9 cellular contexts compared by ENCODE assay signal in genomic region chr19:11504502-11505031, GRCh38. TPM values are rescaled to one million over a fixed set of nuclear protein-coding genes. Genes with fewer than 3 reads are reported as not detected.
DNase-seq lines count a peak whose midpoint lies in the region; ATAC-seq and TF ChIP-seq lines count a peak whose summit lies in the region.
"Had no signal": no experiment of that assay in that cellular context is flagged by ENCODE, and none has a peak within 500 bp of the region (broad histone marks: within the 10 kb centered on the region; RNA-seq: fewer than 3 reads in every experiment).

No MANE protein-coding gene starts in this region.

- no peaks in the 10 kb centered on the region for H3K9me3 ChIP-seq in iPS-18a (ENCODE audit: control insufficient read depth, low read depth, low read length)
- H3K9me3 ChIP-seq in stomach, result no peaks in the 10 kb centered on the region

- H3K4me3 Mint-ChIP-seq in T-helper 1 cell treated with Interleukin-12 subunit alpha and Interleukin-12 subunit beta and Interleukin-4 antibody, amounts not matched to agents 30 μg/mL and 1 μg/mL, for 36 hours, result peak overlapping the region; percentile 79
- H3K4me3 Mint-ChIP-seq in activated T-helper 2 cell treated with anti-CD3 and anti-CD28 coated beads, Interferon-gamma antibody, Interleukin-2, Interleukin-4, amounts not matched to agents 10 μg/mL and 5 μg/mL and 100 μg/mL, durations not matched to agents 14 hours and 24 hours and 36 hours (ENCODE audit: low read depth), result peak overlapping the region; percentile 85

- no peaks in the 10 kb centered on the region for H3K27me3 Mint-ChIP-seq in T-helper 1 cell treated with Interleukin-12 subunit alpha and Interleukin-12 subunit beta and Interleukin-4 antibody, amounts not matched to agents 30 μg/mL and 1 μg/mL, for 36 hours (ENCODE audit: low read depth)
- H3K27me3 Mint-ChIP-seq in activated T-helper 2 cell treated with anti-CD3 and anti-CD28 coated beads, Interferon-gamma antibody, Interleukin-2, Interleukin-4, amounts not matched to agents 10 μg/mL and 5 μg/mL and 100 μg/mL, durations not matched to agents 14 hours and 24 hours and 36 hours (ENCODE audit: low read depth), result no peaks in the 10 kb centered on the region

- peak overlapping the region; percentile 90 for H3K9ac ChIP-seq in iPS-18a (ENCODE audit: low read length)

- H3K27me3 ChIP-seq in iPS-18a (ENCODE audit: control insufficient read depth, insufficient read depth, low read length) (no peaks in the 10 kb centered on the region), stomach (no peaks in the 10 kb centered on the region)

- DNase-seq in T-helper 1 cell (no peak), stomach (no peak), NK-92 (lab: John Stamatoyannopoulos, UW; ENCODE audit: unreplicated experiment) (no peak)
- no peak for DNase-seq in activated T-helper 2 cell treated with anti-CD3 and anti-CD28 coated beads, Interferon-gamma antibody, Interleukin-2, Interleukin-4, amounts not matched to agents 10 μg/mL and 5 μg/mL and 100 μg/mL, durations not matched to agents 14 hours and 24 hours and 36 hours (ENCODE audit: low spot score)
- DNase-seq in stimulated activated CD4-positive, alpha-beta T cell treated with anti-CD3 and anti-CD28 coated beads, Interleukin-2, amount 100 ng/mL, for 24 hours, result no peak

- no peak for TF ChIP-seq POLR2A in stomach (IDR thresholded peaks at IDR 0.05)

- no peaks in the 10 kb centered on the region for H3K36me3 ChIP-seq in iPS-18a (ENCODE audit: control insufficient read depth, low read depth, low read length)
- peaks cover 0 to 31% (median 15%) of the 10 kb centered on the region in 4 donors for H3K36me3 ChIP-seq in stomach

- peaks cover 12% of the 10 kb centered on the region for H3K36me3 Mint-ChIP-seq in T-helper 1 cell treated with Interleukin-12 subunit alpha and Interleukin-12 subunit beta and Interleukin-4 antibody, amounts not matched to agents 30 μg/mL and 1 μg/mL, for 36 hours (ENCODE audit: low read depth)
- peaks cover 11% of the 10 kb centered on the region for H3K36me3 Mint-ChIP-seq in activated T-helper 2 cell treated with anti-CD3 and anti-CD28 coated beads, Interferon-gamma antibody, Interleukin-2, Interleukin-4, amounts not matched to agents 10 μg/mL and 5 μg/mL and 100 μg/mL, durations not matched to agents 14 hours and 24 hours and 36 hours (ENCODE audit: low read depth)

- intact Hi-C loops in activated T-helper 2 cell treated with anti-CD3 and anti-CD28 coated beads, Interferon-gamma antibody, Interleukin-2, Interleukin-4, amounts not matched to agents 10 μg/mL and 5 μg/mL and 100 μg/mL, durations not matched to agents 14 hours and 24 hours and 36 hours (cut with micrococcal nuclease), result loop anchor here (1.0 to 5.0 kb wide), 4 partner anchors 22 to 83 kb away; partner anchors contain the start of genes ECSIT, ODAD3 and PRKCSH
- intact Hi-C loops in stomach (cut with DNase I; ENCODE audit: low total_unique reads), result no loop called here

- H3K27ac ChIP-seq in iPS-18a (ENCODE audit: low read length) (peak overlapping the region; percentile 56), stomach (peak overlapping the region; percentile 96 to 98 (median 97))

- TF ChIP-seq EP300 in stomach (IDR thresholded peaks at IDR 0.05), result no peak

- WGBS in stomach, 5 donors, result 30 to 55% (median 46%) methylated on average over 7 of the region's 7 CpGs

- no peaks in the 10 kb centered on the region for H3K4me1 ChIP-seq in iPS-18a (ENCODE audit: control insufficient read depth, low read depth, low read length)
- H3K4me1 ChIP-seq in stomach, result peaks cover 5 to 26% (median 20%) of the 10 kb centered on the region in 4 donors

- H3K27ac Mint-ChIP-seq in T-helper 1 cell treated with Interleukin-12 subunit alpha and Interleukin-12 subunit beta and Interleukin-4 antibody, amounts not matched to agents 30 μg/mL and 1 μg/mL, for 36 hours, result peak overlapping the region; percentile 73
- peak overlapping the region; percentile 80 for H3K27ac Mint-ChIP-seq in activated T-helper 2 cell treated with anti-CD3 and anti-CD28 coated beads, Interferon-gamma antibody, Interleukin-2, Interleukin-4, amounts not matched to agents 10 μg/mL and 5 μg/mL and 100 μg/mL, durations not matched to agents 14 hours and 24 hours and 36 hours

- peaks cover 22% of the 10 kb centered on the region for H3K4me1 Mint-ChIP-seq in T-helper 1 cell treated with Interleukin-12 subunit alpha and Interleukin-12 subunit beta and Interleukin-4 antibody, amounts not matched to agents 30 μg/mL and 1 μg/mL, for 36 hours (ENCODE audit: low read depth)
- peaks cover 12% of the 10 kb centered on the region for H3K4me1 Mint-ChIP-seq in activated T-helper 2 cell treated with anti-CD3 and anti-CD28 coated beads, Interferon-gamma antibody, Interleukin-2, Interleukin-4, amounts not matched to agents 10 μg/mL and 5 μg/mL and 100 μg/mL, durations not matched to agents 14 hours and 24 hours and 36 hours (ENCODE audit: low read depth)

- no peak for TF ChIP-seq CTCF in stomach (IDR thresholded peaks at IDR 0.05)

- H3K4me3 ChIP-seq in iPS-18a (ENCODE audit: low read length) (peak overlapping the region; percentile 77), stomach (peak overlapping the region; percentile 78 to 100 (median 98))

- no peaks in the 10 kb centered on the region for H3K9me3 Mint-ChIP-seq in T-helper 1 cell treated with Interleukin-12 subunit alpha and Interleukin-12 subunit beta and Interleukin-4 antibody, amounts not matched to agents 30 μg/mL and 1 μg/mL, for 36 hours
- no peaks in the 10 kb centered on the region for H3K9me3 Mint-ChIP-seq in activated T-helper 2 cell treated with anti-CD3 and anti-CD28 coated beads, Interferon-gamma antibody, Interleukin-2, Interleukin-4, amounts not matched to agents 10 μg/mL and 5 μg/mL and 100 μg/mL, durations not matched to agents 14 hours and 24 hours and 36 hours

- ATAC-seq in HG02763 (IDR thresholded peaks at IDR 0.05; ENCODE audit: unreplicated experiment), result no peak

RNA-seq across cellular contexts. Expression of gene ZNF653, which starts 1.1 kb away (rescaled TPM):
- 19.4 and 20.1 TPM in 2 replicates for total RNA-seq in activated T-helper 2 cell treated with anti-CD3 and anti-CD28 coated beads, Interferon-gamma antibody, Interleukin-2, Interleukin-4, amounts not matched to agents 10 μg/mL and 5 μg/mL and 100 μg/mL, durations not matched to agents 14 hours and 24 hours and 36 hours
- 10 to 100 TPM in 4 of 5 donors, 1 to 10 TPM in 1; 6.7 to 99.6 (median 10.5) TPM for total RNA-seq in stomach
- 10 to 100 TPM in 2 of 3 donors, 1 to 10 TPM in 1; 9.8 to 35.9 (median 17.3) TPM for polyA plus RNA-seq in stomach

RNA-seq across cellular contexts. Expression of gene ELAVL3, which starts 23.7 kb away (rescaled TPM):
- 0.84 TPM in 1 of 2 replicates, not detected in the other for total RNA-seq in activated T-helper 2 cell treated with anti-CD3 and anti-CD28 coated beads, Interferon-gamma antibody, Interleukin-2, Interleukin-4, amounts not matched to agents 10 μg/mL and 5 μg/mL and 100 μg/mL, durations not matched to agents 14 hours and 24 hours and 36 hours
- 10 to 100 TPM in 1 of 5 donors, 1 to 10 TPM in 2, not detected in 2; 1.5 to 11.0 (median 7.2) TPM for total RNA-seq in stomach
- under 1 TPM in 2 of 3 donors, not detected in 1; 0.10 to 0.31 TPM for polyA plus RNA-seq in stomach
- total RNA-seq: dermis microvascular lymphatic vessel endothelial cell had no signal

RNA-seq across cellular contexts. Expression of gene ECSIT, which starts 24.4 kb away (rescaled TPM):
- 42.7 and 43.5 TPM in 2 replicates for total RNA-seq in activated T-helper 2 cell treated with anti-CD3 and anti-CD28 coated beads, Interferon-gamma antibody, Interleukin-2, Interleukin-4, amounts not matched to agents 10 μg/mL and 5 μg/mL and 100 μg/mL, durations not matched to agents 14 hours and 24 hours and 36 hours
- 100 to 1,000 TPM in 1 of 5 donors, 10 to 100 TPM in 4; 15.6 to 119 (median 49.0) TPM for total RNA-seq in stomach
- 10 to 100 TPM; 93.2 to 96.5 (median 95.1) TPM for polyA plus RNA-seq in stomach

RNA-seq across cellular contexts. Expression of gene CNN1, which starts 34.1 kb away (rescaled TPM):
- not detected in 2 replicates for total RNA-seq in activated T-helper 2 cell treated with anti-CD3 and anti-CD28 coated beads, Interferon-gamma antibody, Interleukin-2, Interleukin-4, amounts not matched to agents 10 μg/mL and 5 μg/mL and 100 μg/mL, durations not matched to agents 14 hours and 24 hours and 36 hours
- 1,000 to 10,000 TPM in 1 of 5 donors, 100 to 1,000 TPM in 4; 205 to 1,183 (median 570) TPM for total RNA-seq in stomach
- 100 to 1,000 TPM in 1 of 3 donors, 10 to 100 TPM in 2; 70.2 to 585 (median 70.6) TPM for polyA plus RNA-seq in stomach
- total RNA-seq: dermis microvascular lymphatic vessel endothelial cell had no signal

RNA-seq across cellular contexts. Expression of gene ELOF1, which starts 54.5 kb away (rescaled TPM):
- 64.1 and 68.3 TPM in 2 replicates for total RNA-seq in activated T-helper 2 cell treated with anti-CD3 and anti-CD28 coated beads, Interferon-gamma antibody, Interleukin-2, Interleukin-4, amounts not matched to agents 10 μg/mL and 5 μg/mL and 100 μg/mL, durations not matched to agents 14 hours and 24 hours and 36 hours
- 10 to 100 TPM in 4 of 5 donors, 1 to 10 TPM in 1; 2.3 to 25.5 (median 21.4) TPM for total RNA-seq in stomach
- 10 to 100 TPM; 87.0 to 96.4 (median 93.1) TPM for polyA plus RNA-seq in stomach
